ENCODE assay signal across 8 cellular contexts in the genomic region with DNA sequence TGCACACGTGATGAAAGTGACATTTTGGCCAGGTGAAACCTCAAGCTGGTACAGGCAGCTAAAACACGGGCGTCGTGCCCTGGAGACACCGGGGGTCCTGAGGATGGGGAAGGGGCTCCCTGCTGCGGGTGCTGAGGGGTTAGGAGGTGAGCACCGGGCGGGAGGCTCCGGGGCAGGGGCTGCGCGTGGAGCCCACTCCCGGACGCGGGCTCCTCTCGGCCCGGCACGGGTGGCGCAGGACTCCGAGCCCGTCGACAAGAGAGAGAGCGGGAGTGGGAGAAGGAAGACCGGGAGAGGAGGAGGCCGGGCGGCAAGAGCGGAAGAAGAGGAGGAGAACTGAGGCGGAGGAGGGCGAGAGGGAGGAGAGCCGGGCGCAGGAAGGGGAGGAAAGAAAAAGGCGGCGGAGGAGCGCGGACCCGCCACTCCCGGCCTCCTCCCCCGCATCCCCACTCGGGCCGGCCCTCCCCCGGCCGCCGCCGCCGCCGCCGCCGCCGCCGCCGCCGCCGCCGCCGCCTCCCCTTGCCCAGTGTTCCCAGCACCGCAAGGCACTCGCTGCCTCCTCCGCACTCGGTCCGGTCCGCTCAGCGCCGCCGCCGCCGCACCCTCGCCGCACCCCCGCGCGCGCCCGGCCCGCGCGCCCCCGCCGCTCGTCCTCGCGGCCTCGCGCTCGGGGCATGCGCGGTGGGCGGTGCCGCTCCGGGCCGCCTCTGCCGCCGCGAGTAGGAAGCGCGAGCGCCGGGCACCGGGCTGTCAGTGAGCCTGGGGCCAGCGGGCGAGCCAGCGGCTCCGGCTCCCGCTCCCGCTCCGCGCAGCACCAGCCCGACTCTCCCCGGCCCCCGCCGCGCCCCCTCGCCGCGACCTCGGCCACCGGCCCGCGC. TPM values are rescaled to one million over a fixed set of nuclear protein-coding genes. Genes with fewer than 3 reads are reported as not detected.
DNase-seq lines count a peak whose midpoint lies in the region; ATAC-seq and TF ChIP-seq lines count a peak whose summit lies in the region.

A gene (plus strand): TSS at position 750 of the 878 bp plus-strand sequence.

- H3K27me3 ChIP-seq in OCI-LY1 (ENCODE audit: insufficient read depth, low read length) (no peaks in the 10 kb centered on the region), esophagus (ENCODE audit: control insufficient read depth in 1 of 2, insufficient read depth in 2 of 2, low read length in 2 of 2) (no peaks in the 10 kb centered on the region), mucosa of rectum (ENCODE audit: control insufficient read depth in 2 of 2, insufficient read depth in 2 of 2, low read length in 2 of 2) (no peaks in the 10 kb centered on the region)

- peaks cover 9% of the 10 kb centered on the region for H3K36me3 ChIP-seq in OCI-LY1 (ENCODE audit: insufficient read depth, low read length)
- H3K36me3 ChIP-seq in esophagus (ENCODE audit: control insufficient read depth in 2 of 2, insufficient read depth in 2 of 2, low read length in 1 of 2): no peaks in the 10 kb centered on the region
- H3K36me3 ChIP-seq in mucosa of rectum (ENCODE audit: control insufficient read depth in 2 of 2, insufficient read depth in 2 of 2, low read length in 2 of 2): no peaks in the 10 kb centered on the region

- peaks cover 53% of the 10 kb centered on the region for H3K4me1 Mint-ChIP-seq in activated T-cell treated with anti-CD3 and anti-CD28 coated beads, Interleukin-2, amount 50 U/mL, for 24 hours (ENCODE audit: low read depth)

- H4K20me1 ChIP-seq in OCI-LY1 (ENCODE audit: insufficient read depth, low read length): no peaks in the 10 kb centered on the region

- peak within 1 kb of the TSS; percentile 55 for H3K27ac ChIP-seq in OCI-LY1 (ENCODE audit: low read depth, low read length, poor library complexity, severe bottlenecking)
- peak within 1 kb of the TSS; percentile 72 to 79 for H3K27ac ChIP-seq in esophagus (ENCODE audit: low read depth in 2 of 2, low read length in 1 of 2)
- H3K27ac ChIP-seq in mucosa of rectum (ENCODE audit: low read depth in 2 of 2, low read length in 2 of 2): peak within 1 kb of the TSS; percentile 75 to 76

- H3K4me3 ChIP-seq in OCI-LY1 (ENCODE audit: low read depth, low read length, poor library complexity, severe bottlenecking) (peak within 1 kb of the TSS; percentile 97), esophagus (ENCODE audit: low read depth in 1 of 2, low read length in 2 of 2) (peak within 1 kb of the TSS; percentile 70 to 85), mucosa of rectum (ENCODE audit: low read length in 2 of 2) (peak within 1 kb of the TSS; percentile 81 to 86)

- peaks cover 41% of the 10 kb centered on the region for H3K36me3 Mint-ChIP-seq in activated T-cell treated with anti-CD3 and anti-CD28 coated beads, Interleukin-2, amount 50 U/mL, for 24 hours (ENCODE audit: low read depth)

- in situ Hi-C loops in ACHN (cut with HindIII; ENCODE audit: low pct_ligation_motif_present, low pct_unique_long_range_greater_than_20kb, low sequenced_read_pairs): no loop called here

- no peaks in the 10 kb centered on the region for H3K9me3 Mint-ChIP-seq in activated T-cell treated with anti-CD3 and anti-CD28 coated beads, Interleukin-2, amount 50 U/mL, for 24 hours

- peak within 1 kb of the TSS; percentile 97 for H3K4me2 ChIP-seq in OCI-LY1 (ENCODE audit: low read length)

- no peaks in the 10 kb centered on the region for H3K27me3 Mint-ChIP-seq in activated T-cell treated with anti-CD3 and anti-CD28 coated beads, Interleukin-2, amount 50 U/mL, for 24 hours

- 0 out of 2 replicates have a peak within 1 kb of the TSS, but pooled peaks have one; percentile 14 for H2AFZ ChIP-seq in OCI-LY1 (ENCODE audit: low read length)

- H3K9ac ChIP-seq in OCI-LY1 (ENCODE audit: low read length) (peak within 1 kb of the TSS; percentile 93), mucosa of rectum (ENCODE audit: low read depth in 1 of 2, low read length in 2 of 2) (peak within 1 kb of the TSS; percentile 68 to 82)

- H3K4me1 ChIP-seq in OCI-LY1 (ENCODE audit: insufficient read depth, low read length, severe bottlenecking) (peaks cover 34% of the 10 kb centered on the region), esophagus (ENCODE audit: control insufficient read depth in 2 of 2, insufficient read depth in 2 of 2, low read length in 1 of 2) (peaks cover 0 to 3% of the 10 kb centered on the region in 2 donors), mucosa of rectum (ENCODE audit: control insufficient read depth in 2 of 2, insufficient read depth in 2 of 2, low read length in 2 of 2) (peaks cover 10 to 14% of the 10 kb centered on the region in 2 donors)

- WGBS in esophagus, 2 donors: 1% methylated on average over 65 to 102 of the region's 117 CpGs

- H3K9me3 ChIP-seq in OCI-LY1 (ENCODE audit: low read length) (no peaks in the 10 kb centered on the region), esophagus (ENCODE audit: control insufficient read depth in 2 of 2, insufficient read depth in 1 of 2, low read depth in 1 of 2, low read length in 1 of 2) (no peaks in the 10 kb centered on the region), mucosa of rectum (ENCODE audit: control insufficient read depth in 2 of 2, low read length in 2 of 2) (no peaks in the 10 kb centered on the region)

- H3F3A ChIP-seq in OCI-LY1 (ENCODE audit: insufficient read depth, low read length): no peaks in the 10 kb centered on the region

- no peak for TF ChIP-seq CTCF in OCI-LY1 (IDR thresholded peaks at IDR 0.05; ENCODE audit: low read length)

- peak within 1 kb of the TSS; percentile 96 for H3K27ac Mint-ChIP-seq in activated T-cell treated with anti-CD3 and anti-CD28 coated beads, Interleukin-2, amount 50 U/mL, for 24 hours

- ATAC-seq in GM18867 (IDR thresholded peaks at IDR 0.05; ENCODE audit: unreplicated experiment) (peak; percentile 90), HG03196 (IDR thresholded peaks at IDR 0.05; ENCODE audit: unreplicated experiment) (peak; percentile 57)

- no peaks in the 10 kb centered on the region for H3K9me2 ChIP-seq in OCI-LY1 (ENCODE audit: low read depth, low read length)

- H3K4me3 Mint-ChIP-seq in activated T-cell treated with anti-CD3 and anti-CD28 coated beads, Interleukin-2, amount 50 U/mL, for 24 hours: peak within 1 kb of the TSS; percentile 99

- DNase-seq in ACHN: peak; percentile 82
- DNase-seq in activated T-cell treated with anti-CD3 and anti-CD28 coated beads, Interleukin-2, amount 50 U/mL, for 24 hours: peak; percentile 84
- peak; percentile 47 to 50 for DNase-seq in stimulated activated CD8-positive, alpha-beta memory T cell treated with anti-CD3 and anti-CD28 coated beads, Interleukin-7, amount 100 ng/mL, for 1 hour (ENCODE audit: low read depth in 2 of 2)

- peaks cover 34% of the 10 kb centered on the region for H3K79me2 ChIP-seq in OCI-LY1 (ENCODE audit: insufficient read depth, low read length)

RNA-seq across cellular contexts. Expression of the gene that starts here (rescaled TPM):
- polyA plus RNA-seq in esophagus: 1 to 10 TPM; 1.2 to 1.3 TPM

Comparison
In these comparisons a context has a peak if more than half of its experiments do, and no peak if none do; other contexts are left out.
1. Peak in every context shown above with its lines: DNase-seq, ATAC-seq, H3K4me3 ChIP-seq and H3K27ac ChIP-seq.